In genomic region chr1:1543706-1544099, GRCh38 we compare ENCODE assay signal across 20 cellular contexts. TPM values are rescaled to one million over a fixed set of nuclear protein-coding genes. Genes with fewer than 3 reads are reported as not detected.
DNase-seq lines count a peak whose midpoint lies in the region; ATAC-seq and TF ChIP-seq lines count a peak whose summit lies in the region.
"Had no signal": no experiment of that assay in that cellular context is flagged by ENCODE, and none has a peak within 500 bp of the region (broad histone marks: within the 10 kb centered on the region; RNA-seq: fewer than 3 reads in every experiment).

No MANE protein-coding gene starts in this region.

- H3K4me2 ChIP-seq in GM23248 (ENCODE audit: unreplicated experiment) = no peak overlapping the region

- in situ Hi-C loops in GM23248 (cut with MboI) = no loop called here

- H3K27me3 ChIP-seq in GM23248 (replicated peaks; ENCODE audit: insufficient read depth) = no peaks in the 10 kb centered on the region
- no peaks in the 10 kb centered on the region for H3K27me3 ChIP-seq in prostate gland (replicated peaks; ENCODE audit: insufficient read depth)
- H3K27me3 ChIP-seq: tibial nerve had no signal

- no peak for TF ChIP-seq POLR2A in prostate gland (IDR thresholded peaks at IDR 0.05)

- no peak overlapping the region for H3K27ac Mint-ChIP-seq in T-cell
- no peak overlapping the region for H3K27ac Mint-ChIP-seq in activated naive CD4-positive, alpha-beta T cell treated with anti-CD3 and anti-CD28 coated beads for 36 hours
- H3K27ac Mint-ChIP-seq: CD4-positive, alpha-beta memory T cell had no signal

- CTCF ChIA-PET in T-cell (lab: Charles Lee) = no interaction called here
- CTCF ChIA-PET in activated naive CD4-positive, alpha-beta T cell treated with anti-CD3 and anti-CD28 coated beads for 36 hours (lab: Charles Lee) = no interaction called here

- no peak overlapping the region for H3K4me3 ChIP-seq in GM23248
- H3K4me3 ChIP-seq in prostate gland = no peak overlapping the region
- H3K4me3 ChIP-seq: tibial nerve had no signal

- ATAC-seq in left cardiac atrium (peak; percentile 46 to 56), T-cell (replicated peaks in 1 of 4) (no peak), GM21367 (IDR thresholded peaks at IDR 0.05; ENCODE audit: unreplicated experiment) (no peak)
- ATAC-seq: foreskin keratinocyte; naive thymus-derived CD8-positive, alpha-beta T cell had no signal

- H3K27me3 Mint-ChIP-seq in T-cell = no peaks in the 10 kb centered on the region
- H3K27me3 Mint-ChIP-seq in activated naive CD4-positive, alpha-beta T cell treated with anti-CD3 and anti-CD28 coated beads for 36 hours (ENCODE audit: low read depth) = no peaks in the 10 kb centered on the region
- H3K27me3 Mint-ChIP-seq: CD4-positive, alpha-beta memory T cell; naive thymus-derived CD8-positive, alpha-beta T cell had no signal

- H3K36me3 Mint-ChIP-seq in T-cell = peaks cover 4% of the 10 kb centered on the region
- peaks cover 1% of the 10 kb centered on the region for H3K36me3 Mint-ChIP-seq in activated naive CD4-positive, alpha-beta T cell treated with anti-CD3 and anti-CD28 coated beads for 36 hours (ENCODE audit: low read depth)

- intact Hi-C loops in left cardiac atrium (cut with DNase I) = no loop called here
- intact Hi-C loops in prostate gland (cut with DNase I) = no loop called here
- intact Hi-C loops in activated naive CD4-positive, alpha-beta T cell treated with anti-CD3 and anti-CD28 coated beads for 36 hours (cut with micrococcal nuclease) = no loop called here

- no peaks in the 10 kb centered on the region for H3K9me2 ChIP-seq in GM23248 (ENCODE audit: insufficient read depth)

- H3K36me3 ChIP-seq in GM23248 (ENCODE audit: low read depth) (no peaks in the 10 kb centered on the region), prostate gland (no peaks in the 10 kb centered on the region)

- H2AFZ ChIP-seq in GM23248 = no peak overlapping the region
- H2AFZ ChIP-seq: parathyroid adenoma had no signal

- H3K4me1 ChIP-seq in GM23248 (ENCODE audit: insufficient read depth) = no peaks in the 10 kb centered on the region
- peaks cover 4% of the 10 kb centered on the region for H3K4me1 ChIP-seq in prostate gland (replicated peaks)
- H3K4me1 ChIP-seq: foreskin keratinocyte, parathyroid adenoma had no signal

- DNase-seq in GM23248 = peak; percentile 42
- DNase-seq in left cardiac atrium = peak; percentile 83
- DNase-seq in prostate gland (ENCODE audit: low spot score) = peak; percentile 51
- no peak for DNase-seq in T-cell
- no peak for DNase-seq in activated T-cell treated with anti-CD3 and anti-CD28 coated beads for 4 hours
- DNase-seq in activated naive CD4-positive, alpha-beta T cell treated with anti-CD3 and anti-CD28 coated beads for 36 hours = no peak
- DNase-seq: activated effector memory CD4-positive, alpha-beta T cell treated with anti-CD3 and anti-CD28 coated beads, Interleukin-2, amount 50 U/mL, for 16 hours; CD4-positive, alpha-beta memory T cell; DMS79; foreskin keratinocyte; naive thymus-derived CD8-positive, alpha-beta T cell; NCI-H1417; NCI-H510A; RPMI8226; stimulated activated CD4-positive, alpha-beta T cell treated with anti-CD3 and anti-CD28 coated beads, Interleukin-2, amount 100 ng/mL, for 24 hours; stimulated activated naive CD4-positive, alpha-beta T cell had no signal

- H3K9me3 Mint-ChIP-seq in T-cell = no peaks in the 10 kb centered on the region
- H3K9me3 Mint-ChIP-seq in activated naive CD4-positive, alpha-beta T cell treated with anti-CD3 and anti-CD28 coated beads for 36 hours = no peaks in the 10 kb centered on the region
- H3K9me3 Mint-ChIP-seq: CD4-positive, alpha-beta memory T cell; naive thymus-derived CD8-positive, alpha-beta T cell had no signal

- 48 to 50% methylated on average over 13 to 19 of the region's 19 CpGs for WGBS in GM23248 (ENCODE audit: low coverage in 1 of 2, low lambda C conversion rate in 2 of 2, missing lambda C conversion rate in 2 of 2), 2 experiments
- 63% methylated on average over 19 of the region's 19 CpGs for WGBS in prostate gland

- no peaks in the 10 kb centered on the region for H4K20me1 ChIP-seq in GM23248 (ENCODE audit: insufficient read depth)

- no peak overlapping the region for H3K9ac ChIP-seq in GM23248
- H3K9ac ChIP-seq: parathyroid adenoma had no signal

- H3K4me3 Mint-ChIP-seq in T-cell = no peak overlapping the region
- no peak overlapping the region for H3K4me3 Mint-ChIP-seq in activated naive CD4-positive, alpha-beta T cell treated with anti-CD3 and anti-CD28 coated beads for 36 hours
- H3K4me3 Mint-ChIP-seq: CD4-positive, alpha-beta memory T cell had no signal

- POLR2A ChIA-PET in T-cell (lab: Charles Lee) = no interaction called here

- peaks cover 10% of the 10 kb centered on the region; the same call in 1 of the 2 replicates for H3K79me2 ChIP-seq in GM23248 (ENCODE audit: insufficient read depth)

- TF ChIP-seq CTCF in VCaP (conservative IDR thresholded peaks at IDR 0.05) (no peak), prostate gland (IDR thresholded peaks at IDR 0.05) (no peak)

- H3K9me3 ChIP-seq in GM23248 (ENCODE audit: low read depth) (no peaks in the 10 kb centered on the region), prostate gland (no peaks in the 10 kb centered on the region)
- H3K9me3 ChIP-seq: tibial nerve had no signal

- H3F3A ChIP-seq in GM23248 (ENCODE audit: insufficient read depth) = peaks cover 5% of the 10 kb centered on the region; the same call in 1 of the 2 replicates

- H3K27ac ChIP-seq in GM23248 = no peak overlapping the region
- H3K27ac ChIP-seq in VCaP = peak overlapping the region; percentile 53
- H3K27ac ChIP-seq in prostate gland = no peak overlapping the region
- H3K27ac ChIP-seq: foreskin keratinocyte, parathyroid adenoma, tibial nerve had no signal

- H3K4me1 Mint-ChIP-seq in T-cell = peaks cover 4 to 7% (median 4%) of the 10 kb centered on the region in 3 donors
- peaks cover 5% of the 10 kb centered on the region for H3K4me1 Mint-ChIP-seq in activated naive CD4-positive, alpha-beta T cell treated with anti-CD3 and anti-CD28 coated beads for 36 hours (ENCODE audit: low read depth)

RNA-seq across cellular contexts. Expression of gene TMEM240, which starts 3.3 kb away (rescaled TPM):
- total RNA-seq in GM23248 (2014; rRNA removed; shearing (Covaris generic)) = 1.1 and 3.3 TPM in 2 replicates
- 0.44 and 0.76 TPM in 2 replicates for polyA plus RNA-seq in GM23248 (2016; fragmentation: Nextera tagmentation; extraction: Ambion mirVana)
- total RNA-seq in left cardiac atrium = 1 to 10 TPM; 4.6 to 5.4 TPM
- 1 to 10 TPM; 4.5 to 6.8 TPM for total RNA-seq in prostate gland
- 1 to 10 TPM; 1.0 to 3.1 (median 1.4) TPM for total RNA-seq in T-cell
- not detected for total RNA-seq in activated naive CD4-positive, alpha-beta T cell treated with anti-CD3 and anti-CD28 coated beads for 36 hours
- polyA plus RNA-seq: CD4-positive, alpha-beta memory T cell; naive thymus-derived CD8-positive, alpha-beta T cell had no signal

RNA-seq across cellular contexts. Expression of gene SSU72, which starts 31.0 kb away (rescaled TPM):
- total RNA-seq in GM23248 (2014; rRNA removed; shearing (Covaris generic)) = 60.8 and 69.2 TPM in 2 replicates
- polyA plus RNA-seq in GM23248 (2016; fragmentation: Nextera tagmentation; extraction: Ambion mirVana) = 195 and 204 TPM in 2 replicates
- total RNA-seq in left cardiac atrium = 100 to 1,000 TPM; 107 to 118 TPM
- total RNA-seq in prostate gland = 100 to 1,000 TPM; 173 to 203 TPM
- 100 to 1,000 TPM; 112 to 135 (median 134) TPM for total RNA-seq in T-cell
- 10 to 100 TPM; 91.6 to 95.9 TPM for total RNA-seq in activated naive CD4-positive, alpha-beta T cell treated with anti-CD3 and anti-CD28 coated beads for 36 hours

RNA-seq across cellular contexts. Expression of gene ATAD3A, which starts 31.7 kb away (rescaled TPM):
- total RNA-seq in GM23248 (2014; rRNA removed; shearing (Covaris generic)) = 45.8 and 54.5 TPM in 2 replicates
- polyA plus RNA-seq in GM23248 (2016; fragmentation: Nextera tagmentation; extraction: Ambion mirVana) = 42.8 and 44.9 TPM in 2 replicates
- total RNA-seq in left cardiac atrium (10 to 100 TPM; 14.1 to 24.3 TPM), prostate gland (10 to 100 TPM; 30.0 to 32.8 TPM), T-cell (10 to 100 TPM; 24.6 to 42.5 (median 31.1) TPM)
- 10 to 100 TPM; 39.4 to 41.0 TPM for total RNA-seq in activated naive CD4-positive, alpha-beta T cell treated with anti-CD3 and anti-CD28 coated beads for 36 hours

RNA-seq across cellular contexts. Expression of gene FNDC10, which starts 56.2 kb away (rescaled TPM):
- 7.7 and 9.8 TPM in 2 replicates for total RNA-seq in GM23248 (2014; rRNA removed; shearing (Covaris generic))
- 3.1 and 3.9 TPM in 2 replicates for polyA plus RNA-seq in GM23248 (2016; fragmentation: Nextera tagmentation; extraction: Ambion mirVana)
- total RNA-seq in left cardiac atrium (1 to 10 TPM; 1.3 to 2.5 TPM), prostate gland (10 to 100 TPM in 1 of 2 donors, 1 to 10 TPM in 1; 3.5 to 33.3 TPM), T-cell (1 to 10 TPM; 2.1 to 6.3 (median 5.9) TPM)
- 1 to 10 TPM in 1 of 2 experiments, under 1 TPM in 1; 0.94 to 1.2 TPM for total RNA-seq in activated naive CD4-positive, alpha-beta T cell treated with anti-CD3 and anti-CD28 coated beads for 36 hours

Comparison
In these comparisons a context has a peak if more than half of its experiments do, and no peak if none do; other contexts are left out.
1. DNase-seq: peak in GM23248 (single experiment), left cardiac atrium (single experiment) and prostate gland (single experiment); none in T-cell (0 of 34), activated T-cell treated with anti-CD3 and anti-CD28 coated beads for 4 hours (single experiment) and activated naive CD4-positive, alpha-beta T cell treated with anti-CD3 and anti-CD28 coated beads for 36 hours (single experiment).
2. ATAC-seq: peak in left cardiac atrium (2 of 2); none in T-cell (0 of 4) and GM21367 (single experiment).